13 cellular contexts compared by ENCODE assay signal in the genomic region with DNA sequence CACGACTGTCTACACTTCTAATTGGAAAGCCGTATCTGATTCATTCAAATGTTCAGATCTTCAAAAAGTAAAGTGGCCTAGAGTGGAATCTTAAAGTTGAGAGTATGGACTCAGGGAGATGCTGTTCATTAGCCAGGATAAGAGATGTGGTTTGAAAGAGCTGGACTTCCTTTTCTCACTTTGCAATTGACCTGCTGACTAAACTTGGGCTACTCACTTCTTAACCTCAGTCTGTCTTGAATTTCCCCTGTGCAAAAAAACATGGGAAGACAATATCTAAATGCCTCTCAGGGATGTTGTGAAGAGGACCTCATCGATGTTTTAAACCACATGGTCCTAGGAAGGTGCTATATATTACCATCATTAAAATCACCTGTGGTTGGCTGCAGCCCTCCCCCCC.
DNase-seq lines count a peak whose midpoint lies in the region; ATAC-seq, FAIRE-seq and TF ChIP-seq lines count a peak whose summit lies in the region.
"Had no signal": no experiment of that assay in that cellular context is flagged by ENCODE, and none has a peak within 500 bp of the region (broad histone marks: within the 10 kb centered on the region; RNA-seq: fewer than 3 reads in every experiment).

No MANE protein-coding gene starts in this region.

- DNase-seq in GM12891 (ENCODE audit: insufficient read length, low spot score) (no peak), NCI-H524 treated with DMSO at 0.1 percent for 48 hours (lab: John Stamatoyannopoulos, UW) (no peak)
- no peak for DNase-seq in activated naive CD8-positive, alpha-beta T cell treated with anti-CD3 and anti-CD28 coated beads, Interleukin-2, amount 50 U/mL, for 24 hours
- no peak for DNase-seq in activated CD4-positive, CD25-positive, alpha-beta regulatory T cell treated with anti-CD3 and anti-CD28 coated beads, Interleukin-2, amount 50 U/mL, for 72 hours
- DNase-seq: activated T-cell treated with anti-CD3 and anti-CD28 coated beads, Interleukin-2, amount 50 U/mL, for 1 hour; brain microvascular endothelial cell; left ventricle myocardium inferior; nucleus accumbens; stimulated activated naive CD4-positive, alpha-beta T cell had no signal

- peaks cover 10% of the 10 kb centered on the region for H3K9me3 Mint-ChIP-seq in activated naive CD8-positive, alpha-beta T cell treated with anti-CD3 and anti-CD28 coated beads, Interleukin-2, amount 50 U/mL, for 24 hours

- FAIRE-seq in GM12891 (lab: Jason Lieb, UNC), result no peak
- FAIRE-seq: RCC 7860 had no signal

- H3K4me1 Mint-ChIP-seq in activated naive CD8-positive, alpha-beta T cell treated with anti-CD3 and anti-CD28 coated beads, Interleukin-2, amount 50 U/mL, for 24 hours, result peaks cover 67% of the 10 kb centered on the region

- ATAC-seq in GM19043 (IDR thresholded peaks at IDR 0.05; ENCODE audit: low read depth, unreplicated experiment) (peak; percentile 64), HG03103 (IDR thresholded peaks at IDR 0.05; ENCODE audit: low read depth, unreplicated experiment) (peak; percentile 59), HG02938 (IDR thresholded peaks at IDR 0.05; ENCODE audit: unreplicated experiment) (no peak)
- no peak for ATAC-seq in activated naive CD8-positive, alpha-beta T cell treated with anti-CD3 and anti-CD28 coated beads, Interleukin-2, amount 50 U/mL, for 24 hours

- H3K27me3 Mint-ChIP-seq in activated naive CD8-positive, alpha-beta T cell treated with anti-CD3 and anti-CD28 coated beads, Interleukin-2, amount 50 U/mL, for 24 hours, result no peaks in the 10 kb centered on the region

- H3K4me3 Mint-ChIP-seq in activated naive CD8-positive, alpha-beta T cell treated with anti-CD3 and anti-CD28 coated beads, Interleukin-2, amount 50 U/mL, for 24 hours, result no peak overlapping the region

- H3K27ac Mint-ChIP-seq in activated naive CD8-positive, alpha-beta T cell treated with anti-CD3 and anti-CD28 coated beads, Interleukin-2, amount 50 U/mL, for 24 hours, result peak overlapping the region; percentile 34

- no peak for TF ChIP-seq POLR2A in GM12891 (IDR thresholded peaks at IDR 0.05; ENCODE audit: low read depth, low read length)

- H3K36me3 Mint-ChIP-seq in activated naive CD8-positive, alpha-beta T cell treated with anti-CD3 and anti-CD28 coated beads, Interleukin-2, amount 50 U/mL, for 24 hours (ENCODE audit: low read depth), result peaks cover 55% of the 10 kb centered on the region

TF ChIP-seq in GM12891, 5 proteins besides CTCF, POLR2A, EP300 and RAD21:
- TF ChIP-seq SPI1 (IDR thresholded peaks at IDR 0.05; ENCODE audit: low read depth, low read length) (peak; percentile 70), POLR2AphosphoS5 (IDR thresholded peaks at IDR 0.05; ENCODE audit: low read depth, low read length) (no peak)

Comparison
In these comparisons a context has a peak if more than half of its experiments do, and no peak if none do; other contexts are left out.
1. ATAC-seq: peak in GM19043 (single experiment) and HG03103 (single experiment); none in activated naive CD8-positive, alpha-beta T cell treated with anti-CD3 and anti-CD28 coated beads, Interleukin-2, amount 50 U/mL, for 24 hours (single experiment) and HG02938 (single experiment).